ENCODE assay signal across 22 cellular contexts in genomic region chr7:113483657-113484056, GRCh38.
DNase-seq lines count a peak whose midpoint lies in the region; ATAC-seq and TF ChIP-seq lines count a peak whose summit lies in the region.
"Had no signal": no experiment of that assay in that cellular context is flagged by ENCODE, and none has a peak within 500 bp of the region (broad histone marks: within the 10 kb centered on the region; RNA-seq: fewer than 3 reads in every experiment).

No MANE protein-coding gene starts in this region.

- H2AK5ac ChIP-seq in neuronal stem cell (ENCODE audit: low read depth, low read length), result no peak overlapping the region

- H3K14ac ChIP-seq in neuronal stem cell (ENCODE audit: low read length), result no peak overlapping the region

- no peak overlapping the region for H2BK120ac ChIP-seq in neuronal stem cell (ENCODE audit: low read depth, low read length)

- no peak overlapping the region for H4K8ac ChIP-seq in neuronal stem cell (ENCODE audit: low read depth, low read length)

- H2BK15ac ChIP-seq in neuronal stem cell (ENCODE audit: low read length), result no peak overlapping the region

- peak overlapping the region; percentile 63 for H3K9ac ChIP-seq in neuronal stem cell (ENCODE audit: low read depth, low read length, poor library complexity)
- H3K9ac ChIP-seq: BLaER1 had no signal

- no peak overlapping the region for H3K4me3 ChIP-seq in neuronal stem cell (ENCODE audit: low read length in 2 of 2)
- no peak overlapping the region for H3K4me3 ChIP-seq in mucosa of descending colon
- H3K4me3 ChIP-seq: BLaER1, GM12878 had no signal

- H3K18ac ChIP-seq in neuronal stem cell (ENCODE audit: low read length), result no peak overlapping the region

- no peak for TF ChIP-seq CTCF in mucosa of descending colon (IDR thresholded peaks at IDR 0.05)

- H3K79me1 ChIP-seq in neuronal stem cell (ENCODE audit: low read depth, low read length), result no peaks in the 10 kb centered on the region

- H3K4me1 ChIP-seq in neuronal stem cell (ENCODE audit: control insufficient read depth in 2 of 2, insufficient read depth in 1 of 2, low read depth in 1 of 2, low read length in 2 of 2), result no peaks in the 10 kb centered on the region
- H3K4me1 ChIP-seq in mucosa of descending colon (ENCODE audit: low read depth), result no peaks in the 10 kb centered on the region
- H3K4me1 ChIP-seq: BE2C, BLaER1 had no signal

- no peaks in the 10 kb centered on the region for H3K9me3 ChIP-seq in neuronal stem cell (replicated peaks in 1 of 2; ENCODE audit: control insufficient read depth in 2 of 2, insufficient read depth in 1 of 2, low read depth in 1 of 2, low read length in 2 of 2)
- no peaks in the 10 kb centered on the region for H3K9me3 ChIP-seq in mucosa of descending colon
- H3K9me3 ChIP-seq: BE2C had no signal

- H2AFZ ChIP-seq in neuronal stem cell (ENCODE audit: low read length), result no peak overlapping the region

- no peak overlapping the region for H4K91ac ChIP-seq in neuronal stem cell (ENCODE audit: low read depth, low read length, poor library complexity)

- H3K36me3 ChIP-seq in neuronal stem cell (replicated peaks in 1 of 2; ENCODE audit: control insufficient read depth in 2 of 2, insufficient read depth in 2 of 2, low read length in 2 of 2), result no peaks in the 10 kb centered on the region
- no peaks in the 10 kb centered on the region for H3K36me3 ChIP-seq in mucosa of descending colon (ENCODE audit: low read depth)
- H3K36me3 ChIP-seq: BE2C, BLaER1 had no signal

- DNase-seq in dedifferentiated amniotic fluid mesenchymal stem cell (ENCODE audit: extremely low spot score) (peak; percentile 11), neuronal stem cell (ENCODE audit: low spot score) (no peak), nucleus accumbens (lab: John Stamatoyannopoulos, UW) (no peak), mucosa of descending colon (no peak)
- DNase-seq: 8988T; ACHN; BE2C; C1 segment of cervical spinal cord; CD4-positive, alpha-beta memory T cell; CD4-positive, CD25-positive, alpha-beta regulatory T cell; CD8-positive, alpha-beta memory T cell; COR-L47; DMS 273 treated with DMSO at 0.1 percent for 48 hours; DMS153; DMS53; DMS79; DND-41; EL; GDM1 had no signal

- no CpG with 5 or more reads among the region's 4 CpGs for WGBS in neuronal stem cell (ENCODE audit: extremely low coverage in 2 of 2, insufficient read length in 2 of 2, insufficient replicate concordance in 1 of 2), 2 donors

- intact Hi-C loops in mucosa of descending colon (cut with DNase I, micrococcal nuclease), result no loop called here

- no peak overlapping the region for H3K23ac ChIP-seq in neuronal stem cell (ENCODE audit: low read depth, low read length, poor library complexity)

- H2BK12ac ChIP-seq in neuronal stem cell (ENCODE audit: low read length), result no peak overlapping the region

- H3K27ac ChIP-seq in neuronal stem cell (replicated peaks; ENCODE audit: low read length), result no peak overlapping the region
- H3K27ac ChIP-seq: BLaER1 had no signal

- H3K4me2 ChIP-seq in neuronal stem cell (ENCODE audit: insufficient read depth, low read length, poor library complexity, severe bottlenecking), result no peak overlapping the region
- H3K4me2 ChIP-seq: BLaER1 had no signal

- H3K4ac ChIP-seq in neuronal stem cell (ENCODE audit: low read length), result no peak overlapping the region

- H3K27me3 ChIP-seq in neuronal stem cell (ENCODE audit: control insufficient read depth in 3 of 3, insufficient read depth in 3 of 3, low read depth in 1 of 3, low read length in 3 of 3), result no peaks in the 10 kb centered on the region
- H3K27me3 ChIP-seq: BE2C, BLaER1 had no signal

- ATAC-seq in HG03342 (IDR thresholded peaks at IDR 0.05; ENCODE audit: unreplicated experiment) (no peak), mucosa of descending colon (no peak)
- ATAC-seq: GM12878 had no signal

- H2BK5ac ChIP-seq in neuronal stem cell (ENCODE audit: low read length), result no peak overlapping the region
